Comparison of ENCODE assay signal across 8 cellular contexts in the genomic region with DNA sequence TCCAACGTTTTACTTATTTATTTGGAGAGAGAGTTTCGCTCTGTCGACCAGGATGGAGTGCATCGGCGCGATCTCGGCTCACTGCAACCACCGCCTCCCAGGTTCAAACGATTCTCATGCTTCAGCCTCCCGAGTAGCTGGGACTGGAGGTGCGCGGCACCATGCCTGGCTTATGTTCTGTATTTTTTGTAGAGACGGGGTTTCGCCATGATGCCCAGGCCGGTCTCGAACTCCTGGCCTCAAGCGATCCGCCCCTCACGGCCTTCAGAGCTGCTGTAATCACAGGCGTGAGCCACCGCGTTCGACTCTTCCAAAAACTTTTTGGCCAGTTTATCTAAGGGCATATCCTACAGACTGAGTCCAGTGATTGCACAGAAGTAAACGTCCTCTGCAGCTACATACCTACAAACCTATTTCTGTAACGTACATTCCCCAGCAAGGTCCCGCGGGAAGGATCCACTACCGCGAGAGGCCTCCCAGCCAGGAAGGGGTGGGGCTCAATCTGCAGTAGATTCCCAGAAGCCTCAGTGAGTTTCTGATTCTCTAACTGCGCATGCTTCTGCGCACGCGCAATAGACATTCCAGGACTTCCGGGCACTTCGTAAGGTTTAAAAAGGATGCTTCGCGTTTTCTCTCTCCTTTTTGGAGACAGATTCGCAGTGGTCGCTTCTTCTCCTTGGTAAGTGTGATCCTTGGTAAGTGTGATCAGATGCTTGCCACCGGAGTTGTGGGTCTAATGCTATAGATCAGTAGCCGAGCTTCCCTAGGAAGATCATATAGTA. TPM values are rescaled to one million over a fixed set of nuclear protein-coding genes. Genes with fewer than 3 reads are reported as not detected.
DNase-seq lines count a peak whose midpoint lies in the region; ATAC-seq and TF ChIP-seq lines count a peak whose summit lies in the region.

A gene with protein sequence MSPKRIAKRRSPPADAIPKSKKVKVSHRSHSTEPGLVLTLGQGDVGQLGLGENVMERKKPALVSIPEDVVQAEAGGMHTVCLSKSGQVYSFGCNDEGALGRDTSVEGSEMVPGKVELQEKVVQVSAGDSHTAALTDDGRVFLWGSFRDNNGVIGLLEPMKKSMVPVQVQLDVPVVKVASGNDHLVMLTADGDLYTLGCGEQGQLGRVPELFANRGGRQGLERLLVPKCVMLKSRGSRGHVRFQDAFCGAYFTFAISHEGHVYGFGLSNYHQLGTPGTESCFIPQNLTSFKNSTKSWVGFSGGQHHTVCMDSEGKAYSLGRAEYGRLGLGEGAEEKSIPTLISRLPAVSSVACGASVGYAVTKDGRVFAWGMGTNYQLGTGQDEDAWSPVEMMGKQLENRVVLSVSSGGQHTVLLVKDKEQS (plus strand): TSS at position 638 of the 782 bp plus-strand sequence. CDS start 23,824 bp downstream, outside the sequence.

- H3K4me3 ChIP-seq in duodenal mucosa (ENCODE audit: low read depth in 1 of 2, low read length in 2 of 2) (peak within 1 kb of the TSS; percentile 84 to 87), lower leg skin (ENCODE audit: low read depth, poor library complexity, severe bottlenecking) (peak within 1 kb of the TSS; percentile 65)

- peak within 1 kb of the TSS; percentile 86 to 95 (median 94) for H3K27ac Mint-ChIP-seq in CD14-positive monocyte
- H3K27ac Mint-ChIP-seq in activated CD4-positive, alpha-beta memory T cell treated with anti-CD3 and anti-CD28 coated beads for 36 hours: peak within 1 kb of the TSS; percentile 97

- H3K27me3 ChIP-seq in duodenal mucosa (ENCODE audit: control insufficient read depth in 1 of 2, insufficient read depth in 2 of 2, low read length in 2 of 2): no peaks in the 10 kb centered on the region

- no peak for TF ChIP-seq CTCF in CD14-positive monocyte (IDR thresholded peaks at IDR 0.05)
- TF ChIP-seq CTCF in lower leg skin (IDR thresholded peaks at IDR 0.05): no peak

- peak in 1 of 2 donors; percentile 78 for TF ChIP-seq POLR2A in lower leg skin (IDR thresholded peaks at IDR 0.05)

- peaks cover 0 to 3% (median 0%) of the 10 kb centered on the region in 7 donors for H3K9me3 Mint-ChIP-seq in CD14-positive monocyte
- peaks cover 3% of the 10 kb centered on the region for H3K9me3 Mint-ChIP-seq in activated CD4-positive, alpha-beta memory T cell treated with anti-CD3 and anti-CD28 coated beads for 36 hours

- peaks cover 31 to 33% of the 10 kb centered on the region in 2 donors for H3K36me3 ChIP-seq in duodenal mucosa (ENCODE audit: control insufficient read depth in 1 of 2, insufficient read depth in 2 of 2, low read length in 2 of 2)

- peaks cover 42% of the 10 kb centered on the region for H3K4me1 Mint-ChIP-seq in CD14-positive monocyte
- H3K4me1 Mint-ChIP-seq in activated CD4-positive, alpha-beta memory T cell treated with anti-CD3 and anti-CD28 coated beads for 36 hours (ENCODE audit: low read depth): peaks cover 38% of the 10 kb centered on the region

- ATAC-seq in GM19397 (IDR thresholded peaks at IDR 0.05; ENCODE audit: unreplicated experiment) (peak; percentile 76), HG03575 (IDR thresholded peaks at IDR 0.05; ENCODE audit: extremely low read depth, insufficient number of reproducible peaks, low FRiP score, unreplicated experiment) (peak; percentile 46)

- peak within 1 kb of the TSS; percentile 94 to 96 for H3K4me3 Mint-ChIP-seq in CD14-positive monocyte
- H3K4me3 Mint-ChIP-seq in activated CD4-positive, alpha-beta memory T cell treated with anti-CD3 and anti-CD28 coated beads for 36 hours: peak within 1 kb of the TSS; percentile 97

- H3K9ac ChIP-seq in duodenal mucosa (ENCODE audit: low read depth in 1 of 2, low read length in 2 of 2): peak within 1 kb of the TSS; percentile 83 to 93

- DNase-seq in CD14-positive monocyte (ENCODE audit: low spot score) (peak; percentile 97), NCI-H82 treated with DMSO at 0.1 percent for 48 hours (lab: John Stamatoyannopoulos, UW; ENCODE audit: unreplicated experiment) (peak; percentile 96), lower leg skin (ENCODE audit: low spot score in 2 of 2) (peak; percentile 98 to 99)
- peak; percentile 98 for DNase-seq in activated CD4-positive, alpha-beta memory T cell treated with anti-CD3 and anti-CD28 coated beads for 36 hours
- peak; percentile 85 to 93 for DNase-seq in stimulated activated CD4-positive, alpha-beta T cell treated with anti-CD3 and anti-CD28 coated beads, Interleukin-4, amount 100 ng/mL, for 48 hours (ENCODE audit: low read depth in 2 of 2)

- WGBS in lower leg skin, 2 donors: 0 to 2% methylated on average over 41 of the region's 41 CpGs

- peaks cover 22 to 24% of the 10 kb centered on the region in 2 donors for H3K36me3 Mint-ChIP-seq in CD14-positive monocyte
- peaks cover 53% of the 10 kb centered on the region for H3K36me3 Mint-ChIP-seq in activated CD4-positive, alpha-beta memory T cell treated with anti-CD3 and anti-CD28 coated beads for 36 hours

- no peaks in the 10 kb centered on the region for H3K27me3 Mint-ChIP-seq in CD14-positive monocyte (ENCODE audit: low read depth in 3 of 3)
- peaks cover 6% of the 10 kb centered on the region for H3K27me3 Mint-ChIP-seq in activated CD4-positive, alpha-beta memory T cell treated with anti-CD3 and anti-CD28 coated beads for 36 hours

- peaks cover 34 to 57% of the 10 kb centered on the region in 2 donors for H3K4me1 ChIP-seq in duodenal mucosa (ENCODE audit: control insufficient read depth in 1 of 2, insufficient read depth in 2 of 2, low read length in 2 of 2)

- CTCF ChIA-PET in activated CD4-positive, alpha-beta memory T cell treated with anti-CD3 and anti-CD28 coated beads for 36 hours (lab: Charles Lee): interaction anchor here (0.8 to 2.3 kb wide), 4 partner anchors 11 to 257 kb away, joined by 4 to 13 read pairs (median 6); no protein-coding TSS in a partner anchor

- POLR2A ChIA-PET in activated CD4-positive, alpha-beta memory T cell treated with anti-CD3 and anti-CD28 coated beads for 36 hours (lab: Charles Lee): interaction anchor here (0.6 to 9.7 kb wide), 20 partner anchors 10 to 732 kb away, joined by 3 to 180 read pairs (median 4); a partner anchor contains a TSS

- intact Hi-C loops in CD14-positive monocyte (cut with micrococcal nuclease) (loop anchor here in 1 of 2 donors (5.0 to 10.0 kb wide), 5 partner anchors 77 to 677 kb away; a partner anchor contains a TSS), lower leg skin (cut with DNase I; ENCODE audit: low total_unique reads) (no loop called here)
- intact Hi-C loops in activated CD4-positive, alpha-beta memory T cell treated with anti-CD3 and anti-CD28 coated beads for 36 hours (cut with micrococcal nuclease): loop anchor here (1.0 to 5.0 kb wide), 4 partner anchors 13 to 382 kb away; no protein-coding TSS in a partner anchor

- no peaks in the 10 kb centered on the region for H3K9me3 ChIP-seq in duodenal mucosa (ENCODE audit: control insufficient read depth in 1 of 2, low read length in 2 of 2)

- H3K27ac ChIP-seq in duodenal mucosa (ENCODE audit: low read depth, low read length): peak within 1 kb of the TSS; percentile 76

RNA-seq across cellular contexts. Expression of the gene that starts here (rescaled TPM):
- polyA plus RNA-seq in CD14-positive monocyte: 10 to 100 TPM in 1 of 2 donors, 1 to 10 TPM in 1; 8.7 to 10.6 TPM
- total RNA-seq in activated CD4-positive, alpha-beta memory T cell treated with anti-CD3 and anti-CD28 coated beads for 36 hours: 10 to 100 TPM; 83.5 to 86.1 TPM
- 10 to 100 TPM; 14.7 to 18.3 (median 15.2) TPM for total RNA-seq in lower leg skin

Comparison
In these comparisons a context has a peak if more than half of its experiments do, and no peak if none do; other contexts are left out.
1. Peak in every context shown above with its lines: DNase-seq, ATAC-seq, H3K4me3 ChIP-seq and H3K27ac ChIP-seq.
2. RNA of the gene that starts here (total RNA-seq): 83.5 to 86.1 TPM in activated CD4-positive, alpha-beta memory T cell treated with anti-CD3 and anti-CD28 coated beads for 36 hours; 14.7 to 18.3 TPM in lower leg skin; every median in the first group is over 4 times any median in the second.